ENCODE assay signal across 11 cellular contexts in genomic region chr3:190325923-190326322, GRCh38. TPM values are rescaled to one million over a fixed set of nuclear protein-coding genes. Genes with fewer than 3 reads are reported as not detected.
DNase-seq lines count a peak whose midpoint lies in the region; ATAC-seq and TF ChIP-seq lines count a peak whose summit lies in the region.
"Had no signal": no experiment of that assay in that cellular context is flagged by ENCODE, and none has a peak within 500 bp of the region (broad histone marks: within the 10 kb centered on the region; RNA-seq: fewer than 3 reads in every experiment).

No MANE protein-coding gene starts in this region.

- H3K4me3 ChIP-seq in uterus, result no peak overlapping the region
- H3K4me3 ChIP-seq: SJCRH30 had no signal

- intact Hi-C loops in activated CD4-positive, alpha-beta T cell treated with anti-CD3 and anti-CD28 coated beads for 36 hours (cut with DNase I, micrococcal nuclease), result no loop called here
- intact Hi-C loops in activated CD4-positive, alpha-beta T cell treated with anti-CD3 and anti-CD28 coated beads, Interleukin-2, amount 10 ng/mL, durations not matched to agents 24 days and 14 days (cut with micrococcal nuclease), result loop anchor here (10.0 kb wide), 2 partner anchors 169 to 289 kb away; no protein-coding TSS in a partner anchor
- intact Hi-C loops in uterus (cut with DNase I; ENCODE audit: low total_unique reads), result no loop called here

- no peaks in the 10 kb centered on the region for H3K4me1 ChIP-seq in uterus
- H3K4me1 ChIP-seq: SJCRH30 had no signal

- no peak for DNase-seq in activated CD4-positive, alpha-beta T cell treated with anti-CD3 and anti-CD28 coated beads for 36 hours
- no peak for DNase-seq in activated CD4-positive, alpha-beta T cell treated with anti-CD3 and anti-CD28 coated beads, Interleukin-2, amount 10 ng/mL, durations not matched to agents 24 days and 14 days
- peak; percentile 68 for DNase-seq in RWPE1 (ENCODE audit: low spot score)
- peak; percentile 55 for DNase-seq in fibroblast of peridontal ligament (ENCODE audit: extremely low read depth)
- DNase-seq in uterus, result no peak
- no peak for DNase-seq in RPMI8226
- no peak for DNase-seq in C1 segment of cervical spinal cord (lab: John Stamatoyannopoulos, UW)
- no peak for DNase-seq in Ammon's horn (ENCODE audit: low spot score)
- DNase-seq: NCI-H1930, SJCRH30 had no signal

- peaks cover 15% of the 10 kb centered on the region for H3K4me1 Mint-ChIP-seq in activated CD4-positive, alpha-beta T cell treated with anti-CD3 and anti-CD28 coated beads for 36 hours
- peaks cover 16% of the 10 kb centered on the region for H3K4me1 Mint-ChIP-seq in activated CD4-positive, alpha-beta T cell treated with anti-CD3 and anti-CD28 coated beads, Interleukin-2, amount 10 ng/mL, durations not matched to agents 24 days and 14 days

- no peak overlapping the region for H3K27ac Mint-ChIP-seq in activated CD4-positive, alpha-beta T cell treated with anti-CD3 and anti-CD28 coated beads for 36 hours
- H3K27ac Mint-ChIP-seq in activated CD4-positive, alpha-beta T cell treated with anti-CD3 and anti-CD28 coated beads, Interleukin-2, amount 10 ng/mL, durations not matched to agents 24 days and 14 days, result no peak overlapping the region
- H3K27ac Mint-ChIP-seq: activated naive CD8-positive, alpha-beta T cell had no signal

- H3K36me3 ChIP-seq in uterus, result no peaks in the 10 kb centered on the region
- H3K36me3 ChIP-seq: SJCRH30 had no signal

- POLR2A ChIA-PET in activated CD4-positive, alpha-beta T cell treated with anti-CD3 and anti-CD28 coated beads for 36 hours (lab: Charles Lee), result no interaction called here
- POLR2A ChIA-PET in RWPE1 (lab: Yijun Ruan, JAX; ENCODE audit: low non-redundant PET), result no interaction called here

- H3K36me3 Mint-ChIP-seq in activated CD4-positive, alpha-beta T cell treated with anti-CD3 and anti-CD28 coated beads for 36 hours (ENCODE audit: low read depth), result no peaks in the 10 kb centered on the region
- no peaks in the 10 kb centered on the region for H3K36me3 Mint-ChIP-seq in activated CD4-positive, alpha-beta T cell treated with anti-CD3 and anti-CD28 coated beads, Interleukin-2, amount 10 ng/mL, durations not matched to agents 24 days and 14 days (ENCODE audit: low read depth)
- H3K36me3 Mint-ChIP-seq: activated naive CD8-positive, alpha-beta T cell had no signal

- CTCF ChIA-PET in activated CD4-positive, alpha-beta T cell treated with anti-CD3 and anti-CD28 coated beads for 36 hours (lab: Charles Lee), result interaction anchor here (1.7 kb wide), 1 partner anchor 99 kb away, joined by 3 read pairs; no protein-coding TSS in a partner anchor
- CTCF ChIA-PET in RWPE1 (lab: Yijun Ruan, JAX), result no interaction called here

- peaks cover 53% of the 10 kb centered on the region for H3K27me3 Mint-ChIP-seq in activated CD4-positive, alpha-beta T cell treated with anti-CD3 and anti-CD28 coated beads for 36 hours
- H3K27me3 Mint-ChIP-seq in activated CD4-positive, alpha-beta T cell treated with anti-CD3 and anti-CD28 coated beads, Interleukin-2, amount 10 ng/mL, durations not matched to agents 24 days and 14 days, result peaks cover 22% of the 10 kb centered on the region

- H3K9me3 Mint-ChIP-seq in activated CD4-positive, alpha-beta T cell treated with anti-CD3 and anti-CD28 coated beads for 36 hours (ENCODE audit: low read depth), result no peaks in the 10 kb centered on the region
- no peaks in the 10 kb centered on the region for H3K9me3 Mint-ChIP-seq in activated CD4-positive, alpha-beta T cell treated with anti-CD3 and anti-CD28 coated beads, Interleukin-2, amount 10 ng/mL, durations not matched to agents 24 days and 14 days

- no peak for TF ChIP-seq POLR2A in uterus (IDR thresholded peaks at IDR 0.05)

- TF ChIP-seq CTCF in RWPE1 (conservative IDR thresholded peaks at IDR 0.05; ENCODE audit: low read depth) (no peak), uterus (IDR thresholded peaks at IDR 0.05) (no peak)

- H3K4me3 Mint-ChIP-seq in activated CD4-positive, alpha-beta T cell treated with anti-CD3 and anti-CD28 coated beads for 36 hours, result no peak overlapping the region
- no peak overlapping the region for H3K4me3 Mint-ChIP-seq in activated CD4-positive, alpha-beta T cell treated with anti-CD3 and anti-CD28 coated beads, Interleukin-2, amount 10 ng/mL, durations not matched to agents 24 days and 14 days
- H3K4me3 Mint-ChIP-seq: activated naive CD8-positive, alpha-beta T cell had no signal

- peak; percentile 50 for ATAC-seq in activated CD4-positive, alpha-beta T cell treated with anti-CD3 and anti-CD28 coated beads for 36 hours

- H3K27me3 ChIP-seq in uterus, result no peaks in the 10 kb centered on the region
- H3K27me3 ChIP-seq: SJCRH30 had no signal

- H3K9me3 ChIP-seq in uterus, result no peaks in the 10 kb centered on the region
- H3K9me3 ChIP-seq: SJCRH30 had no signal

- no peak overlapping the region for H3K27ac ChIP-seq in RWPE1
- H3K27ac ChIP-seq in uterus, result peak overlapping the region; percentile 76 to 83
- H3K27ac ChIP-seq: SJCRH30 had no signal

RNA-seq across cellular contexts. Expression of gene CLDN1, which starts 3.7 kb away (rescaled TPM):
- 1 to 10 TPM; 1.6 TPM for total RNA-seq in activated CD4-positive, alpha-beta T cell treated with anti-CD3 and anti-CD28 coated beads for 36 hours
- total RNA-seq in activated CD4-positive, alpha-beta T cell treated with anti-CD3 and anti-CD28 coated beads, Interleukin-2, amount 10 ng/mL, durations not matched to agents 24 days and 14 days, result 0.33 and 0.52 TPM in 2 replicates
- 100 to 1,000 TPM in 1 of 4 donors, 10 to 100 TPM in 3; 15.1 to 200 (median 38.6) TPM for total RNA-seq in uterus

Comparison
In these comparisons a context has a peak if more than half of its experiments do, and no peak if none do; other contexts are left out.
1. DNase-seq: peak in RWPE1 (single experiment) and fibroblast of peridontal ligament (single experiment); none in activated CD4-positive, alpha-beta T cell treated with anti-CD3 and anti-CD28 coated beads for 36 hours (single experiment), activated CD4-positive, alpha-beta T cell treated with anti-CD3 and anti-CD28 coated beads, Interleukin-2, amount 10 ng/mL, durations not matched to agents 24 days and 14 days (single experiment), uterus (0 of 2), RPMI8226 (single experiment), C1 segment of cervical spinal cord (0 of 14) and Ammon's horn (single experiment).
2. RNA of gene CLDN1, which starts 3.7 kb away (total RNA-seq): 15.1 to 200 TPM in uterus; 1.6 TPM in activated CD4-positive, alpha-beta T cell treated with anti-CD3 and anti-CD28 coated beads for 36 hours and 0.33 to 0.52 TPM in activated CD4-positive, alpha-beta T cell treated with anti-CD3 and anti-CD28 coated beads, Interleukin-2, amount 10 ng/mL, durations not matched to agents 24 days and 14 days; every median in the first group is over 4 times any median in the second.